In genomic region chr4:110292994-110293744, GRCh38 we compare ENCODE assay signal across 30 cellular contexts.
"Had no signal": no experiment of that assay in that cellular context is flagged by ENCODE, and none has a peak within 500 bp of the region (broad histone marks: within the 10 kb centered on the region; RNA-seq: fewer than 3 reads in every experiment).

No MANE protein-coding gene starts in this region.

- H3K4me3 ChIP-seq: adrenal gland, body of pancreas, cardiac muscle cell, coronary artery, dorsolateral prefrontal cortex, left ventricle myocardium inferior, lung, pancreas, right atrium auricular region, thoracic aorta, vagina had no signal

- H3K36me3 ChIP-seq: adrenal gland, cardiac muscle cell, left ventricle myocardium inferior, pancreas, right atrium auricular region, thoracic aorta, vagina, WERI-Rb-1 had no signal

- H3K9me3 Mint-ChIP-seq: nephron progenitor cell; stimulated activated naive CD8-positive, alpha-beta T cell treated with anti-CD3 and anti-CD28 coated beads, Interleukin-15, Interleukin-2, amounts not matched to agents 100 ng/mL and 50 ng/mL, for 24 hours; type B pancreatic cell had no signal

- DNase-seq: activated CD4-positive, alpha-beta T cell treated with anti-CD3 and anti-CD28 coated beads for 48 hours; activated CD4-positive, alpha-beta T cell treated with anti-CD3 and anti-CD28 coated beads, Interleukin-2, amount 50 U/mL, for 48 hours; activated CD8-positive, alpha-beta memory T cell treated with anti-CD3 and anti-CD28 coated beads for 24 hours; activated effector memory CD4-positive, alpha-beta T cell treated with Interleukin-2 at 50 U/mL for 16 hours; activated naive CD4-positive, alpha-beta T cell treated with Interleukin-2 at 50 U/mL for 16 hours; activated naive CD8-positive, alpha-beta T cell treated with anti-CD3 and anti-CD28 coated beads for 36 hours; adrenal gland; aorta; body of pancreas; cerebellar nuclear complex; dorsolateral prefrontal cortex; effector memory CD4-positive, alpha-beta T cell; erythroblast; foreskin fibroblast; left ventricle myocardium inferior; nephron progenitor cell; pancreas; stimulated activated CD4-positive, alpha-beta T cell treated with anti-CD3 and anti-CD28 coated beads, Interleukin-2, amount 100 ng/mL, for 48 hours; T-helper 17 cell; T1000; WERI-Rb-1 had no signal

- H3K9me3 ChIP-seq: adrenal gland, body of pancreas, left ventricle myocardium inferior, pancreas, right atrium auricular region, thoracic aorta, vagina had no signal

- H3K4me1 ChIP-seq: adrenal gland, body of pancreas, left ventricle myocardium inferior, pancreas, right atrium auricular region, vagina had no signal

- ATAC-seq: activated CD4-positive, CD25-positive, alpha-beta regulatory T cell treated with anti-CD3 and anti-CD28 coated beads, Interleukin-2, amount 50 U/mL, for 24 hours; body of pancreas; pancreas; T-helper 17 cell had no signal

- H3K27me3 ChIP-seq: body of pancreas, cardiac muscle cell, dorsolateral prefrontal cortex, pancreas, right atrium auricular region, vagina had no signal

- H3K27ac ChIP-seq: adrenal gland, body of pancreas, cardiac muscle cell, coronary artery, dorsolateral prefrontal cortex, left ventricle myocardium inferior, pancreas, right atrium auricular region, thoracic aorta, vagina, WERI-Rb-1 had no signal

- H3K4me3 Mint-ChIP-seq: activated naive CD8-positive, alpha-beta T cell treated with anti-CD3 and anti-CD28 coated beads for 36 hours; nephron progenitor cell; stimulated activated naive CD8-positive, alpha-beta T cell treated with anti-CD3 and anti-CD28 coated beads, Interleukin-15, Interleukin-2, amounts not matched to agents 100 ng/mL and 50 ng/mL, for 24 hours; T-helper 17 cell; type B pancreatic cell had no signal

- H3K36me3 Mint-ChIP-seq: activated naive CD8-positive, alpha-beta T cell treated with anti-CD3 and anti-CD28 coated beads for 36 hours; type B pancreatic cell had no signal

- H3K27ac Mint-ChIP-seq: activated naive CD8-positive, alpha-beta T cell treated with anti-CD3 and anti-CD28 coated beads for 36 hours; nephron progenitor cell; stimulated activated naive CD8-positive, alpha-beta T cell treated with anti-CD3 and anti-CD28 coated beads, Interleukin-15, Interleukin-2, amounts not matched to agents 100 ng/mL and 50 ng/mL, for 24 hours; T-helper 17 cell; type B pancreatic cell had no signal
